13 cellular contexts compared by ENCODE assay signal in the genomic region with DNA sequence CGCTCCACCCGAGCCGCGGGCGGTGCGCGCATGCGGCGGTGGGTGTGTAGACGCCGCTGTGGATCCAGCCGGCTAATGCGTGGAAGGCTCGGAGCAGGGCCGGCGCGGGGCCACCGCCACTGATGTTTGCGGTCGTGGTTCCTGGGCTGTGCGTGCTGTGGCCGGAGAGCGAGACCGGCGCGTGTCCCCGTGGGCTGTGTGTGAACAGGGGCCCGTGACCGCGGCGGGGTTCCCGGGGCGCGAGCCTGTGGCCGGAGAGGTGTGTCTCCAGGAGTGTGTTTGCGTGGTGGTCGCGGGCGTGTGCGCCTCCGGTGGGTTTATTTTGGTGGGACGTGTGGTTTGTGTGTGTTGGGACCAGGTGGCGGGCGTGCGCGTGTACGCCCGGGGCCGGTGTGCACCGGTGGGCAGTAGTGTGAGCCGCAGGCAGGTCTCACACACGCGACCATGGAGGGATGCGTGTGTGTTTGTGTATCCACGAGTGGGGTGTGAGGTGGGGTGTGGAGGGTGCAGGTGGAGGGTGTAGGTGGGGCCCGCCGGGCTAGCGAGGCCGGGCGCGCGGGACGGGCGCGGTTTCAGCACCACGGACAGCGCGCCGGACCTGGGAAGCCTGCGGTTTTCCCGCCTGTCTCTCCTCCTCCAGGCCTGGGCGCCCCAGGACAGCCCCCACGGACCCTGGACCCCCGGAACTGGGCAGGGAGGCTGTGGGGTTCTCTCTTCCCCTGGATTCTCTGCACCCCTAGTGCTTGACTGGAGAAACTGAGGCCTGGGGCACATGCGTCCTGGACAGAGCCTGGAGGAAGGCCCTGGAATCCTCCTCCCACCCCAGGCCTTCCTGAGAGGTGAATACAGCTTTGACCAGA. TPM values are rescaled to one million over a fixed set of nuclear protein-coding genes. Genes with fewer than 3 reads are reported as not detected.
A peak's percentile ranks its signal among the peaks of the same experiment; 100 is the strongest.
DNase-seq lines count a peak whose midpoint lies in the region; ATAC-seq and TF ChIP-seq lines count a peak whose summit lies in the region.
"Had no signal": no experiment of that assay in that cellular context is flagged by ENCODE, and none has a peak within 500 bp of the region (broad histone marks: within the 10 kb centered on the region; RNA-seq: fewer than 3 reads in every experiment).

No MANE protein-coding gene starts in this region.

- H3K9me2 ChIP-seq in GM23338 (ENCODE audit: insufficient read depth), result no peaks in the 10 kb centered on the region

- H3K4me3 Mint-ChIP-seq in GM23338, result peak overlapping the region; percentile 54

- H3K79me2 ChIP-seq in GM23338 (replicated peaks; ENCODE audit: insufficient read depth) (no peaks in the 10 kb centered on the region), parathyroid adenoma (peaks cover 3% of the 10 kb centered on the region)

- H3K36me3 ChIP-seq in GM23338 (ENCODE audit: insufficient read depth), result no peaks in the 10 kb centered on the region
- H3K36me3 ChIP-seq in parathyroid adenoma (ENCODE audit: control insufficient read depth, insufficient read depth, low read length), result no peaks in the 10 kb centered on the region
- no peaks in the 10 kb centered on the region for H3K36me3 ChIP-seq in stomach
- H3K36me3 ChIP-seq in Peyer's patch, result no peaks in the 10 kb centered on the region

- H3K4me1 ChIP-seq in GM23338 (ENCODE audit: insufficient read depth), result peaks cover 5% of the 10 kb centered on the region; the same call in 1 of the 2 replicates
- H3K4me1 ChIP-seq in parathyroid adenoma, result peaks cover 11% of the 10 kb centered on the region
- H3K4me1 ChIP-seq in stomach, result peaks cover 13 to 35% (median 31%) of the 10 kb centered on the region in 4 donors
- peaks cover 0 to 23% (median 10%) of the 10 kb centered on the region in 4 donors for H3K4me1 ChIP-seq in Peyer's patch

- H3K27ac Mint-ChIP-seq in GM23338, result no peak overlapping the region

- TF ChIP-seq POLR2A in stomach (IDR thresholded peaks at IDR 0.05) (no peak), Peyer's patch (IDR thresholded peaks at IDR 0.05) (no peak)

- H4K20me1 ChIP-seq in GM23338 (replicated peaks; ENCODE audit: insufficient read depth), result peaks cover 4% of the 10 kb centered on the region; the same call in 1 of the 2 replicates

- H3K27me3 ChIP-seq in GM23338 (ENCODE audit: insufficient read depth) (peaks cover 31% of the 10 kb centered on the region), parathyroid adenoma (ENCODE audit: control insufficient read depth, insufficient read depth, low read length) (peaks cover 3% of the 10 kb centered on the region), stomach (peaks cover 33 to 92% (median 49%) of the 10 kb centered on the region in 3 donors), Peyer's patch (peaks cover 0 to 36% of the 10 kb centered on the region in 2 donors)
- H3K27me3 ChIP-seq: testis had no signal

- intact Hi-C loops in left cardiac atrium (cut with DNase I) (no loop called here), stomach (cut with DNase I; ENCODE audit: low total_unique reads) (no loop called here)

- H3K9me3 ChIP-seq in parathyroid adenoma (ENCODE audit: control insufficient read depth, low read length), result no peaks in the 10 kb centered on the region
- no peaks in the 10 kb centered on the region for H3K9me3 ChIP-seq in stomach
- H3K9me3 ChIP-seq in Peyer's patch, result no peaks in the 10 kb centered on the region
- H3K9me3 ChIP-seq: testis had no signal

- H3K36me3 Mint-ChIP-seq in GM23338 (ENCODE audit: low read depth), result no peaks in the 10 kb centered on the region

- no peaks in the 10 kb centered on the region for H3K9me3 Mint-ChIP-seq in GM23338

- H3K27ac ChIP-seq in GM23338 (ENCODE audit: low read depth), result no peak overlapping the region
- H3K27ac ChIP-seq in parathyroid adenoma, result no peak overlapping the region
- H3K27ac ChIP-seq in stomach, result no peak overlapping the region
- H3K27ac ChIP-seq in Peyer's patch, result no peak overlapping the region
- H3K27ac ChIP-seq: testis had no signal

- H2AFZ ChIP-seq in GM23338 (no peak overlapping the region), parathyroid adenoma (no peak overlapping the region)

- H3K4me2 ChIP-seq in GM23338, result peak overlapping the region; percentile 70
- H3K4me2 ChIP-seq in parathyroid adenoma (ENCODE audit: low read length), result peak overlapping the region; percentile 30

- ATAC-seq in GM23338 (peak; percentile 29), left cardiac atrium (peak; percentile 25 to 35), GM21576 (IDR thresholded peaks at IDR 0.05; ENCODE audit: unreplicated experiment) (no peak)

- H3K9ac ChIP-seq in parathyroid adenoma, result no peak overlapping the region

- WGBS in stomach, 5 donors, result 33 to 38% (median 36%) methylated on average over 16 to 75 of the region's 75 CpGs

- H3K4me3 ChIP-seq in GM23338 (peak overlapping the region; percentile 50; the same call in 1 of the 2 replicates), parathyroid adenoma (ENCODE audit: low read depth, low read length) (no peak overlapping the region), stomach (no peak overlapping the region), Peyer's patch (no peak overlapping the region)

- no peaks in the 10 kb centered on the region for H3K4me1 Mint-ChIP-seq in GM23338

- no peak for TF ChIP-seq CTCF in GM23338 (conservative IDR thresholded peaks at IDR 0.05; ENCODE audit: low read depth in 2 of 2)
- TF ChIP-seq CTCF in parathyroid adenoma (IDR thresholded peaks at IDR 0.05), result no peak
- no peak for TF ChIP-seq CTCF in stomach (IDR thresholded peaks at IDR 0.05)
- no peak for TF ChIP-seq CTCF in Peyer's patch (IDR thresholded peaks at IDR 0.05)

- no peak for TF ChIP-seq EP300 in stomach (IDR thresholded peaks at IDR 0.05)

- peaks cover 41% of the 10 kb centered on the region for H3K27me3 Mint-ChIP-seq in GM23338 (ENCODE audit: insufficient read depth, low read depth, poor library complexity)

- DNase-seq in GM23338 (ENCODE audit: low spot score), result peak; percentile 68
- peak; percentile 34 for DNase-seq in T1000 (lab: John Stamatoyannopoulos, UW)
- no peak for DNase-seq in left cardiac atrium
- no peak for DNase-seq in glomerular visceral epithelial cell (ENCODE audit: extremely low spot score)
- no peak for DNase-seq in stomach
- no peak for DNase-seq in Peyer's patch
- DNase-seq: activated CD8-positive, alpha-beta memory T cell treated with anti-CD3 and anti-CD28 coated beads, Interleukin-2, amount 50 U/mL, for 48 hours; effector CD4-positive, alpha-beta T cell; testis had no signal

- H3F3A ChIP-seq in GM23338 (replicated peaks; ENCODE audit: low read depth), result no peaks in the 10 kb centered on the region; the same call in 1 of the 2 replicates

TF ChIP-seq in GM23338, 12 proteins besides CTCF, POLR2A, EP300 and RAD21 (continues in another document):
- TF ChIP-seq ZNF331 (CRISPR knock-in tag; IDR thresholded peaks at IDR 0.05; ENCODE audit: low read depth), result no peak

RNA-seq across cellular contexts. Expression of gene HCN2, which starts 1.6 kb away (rescaled TPM):
- 2.9 and 3.7 TPM in 2 replicates for total RNA-seq in GM23338 (2014; rRNA removed; shearing (Covaris generic))
- polyA plus RNA-seq in GM23338 (2016; fragmentation: Nextera tagmentation; extraction: Ambion mirVana) (0.06 and 0.14 TPM in 2 replicates), stomach (under 1 TPM in 2 of 3 donors, not detected in 1; 0.10 to 0.15 TPM)
- total RNA-seq in left cardiac atrium (1 to 10 TPM; 4.3 to 10.0 TPM), stomach (under 1 TPM in 1 of 5 donors, not detected in 4; 0.18 TPM), Peyer's patch (not detected)

RNA-seq across cellular contexts. Expression of gene BSG, which starts 18.9 kb away (rescaled TPM):
- 891 and 973 TPM in 2 replicates for total RNA-seq in GM23338 (2014; rRNA removed; shearing (Covaris generic))
- polyA plus RNA-seq in GM23338 (2016; fragmentation: Nextera tagmentation; extraction: Ambion mirVana) (957 and 960 TPM in 2 replicates), stomach (100 to 1,000 TPM; 193 to 524 (median 393) TPM)
- total RNA-seq in left cardiac atrium (1,000 to 10,000 TPM in 1 of 2 donors, 100 to 1,000 TPM in 1; 847 to 1,152 TPM), stomach (1,000 to 10,000 TPM in 1 of 5 donors, 100 to 1,000 TPM in 4; 184 to 1,029 (median 269) TPM), Peyer's patch (100 to 1,000 TPM; 149 to 501 (median 469) TPM)

RNA-seq across cellular contexts. Expression of gene POLRMT, which starts 42.0 kb away (rescaled TPM):
- total RNA-seq in GM23338 (2014; rRNA removed; shearing (Covaris generic)), result 120 and 148 TPM in 2 replicates
- 98.0 and 125 TPM in 2 replicates for polyA plus RNA-seq in GM23338 (2016; fragmentation: Nextera tagmentation; extraction: Ambion mirVana)
- total RNA-seq in left cardiac atrium, result 10 to 100 TPM; 33.7 to 43.6 TPM
- 100 to 1,000 TPM in 1 of 5 donors, 10 to 100 TPM in 4; 18.5 to 196 (median 57.8) TPM for total RNA-seq in stomach
- 100 to 1,000 TPM in 1 of 3 donors, 10 to 100 TPM in 2; 73.5 to 103 (median 89.4) TPM for polyA plus RNA-seq in stomach
- total RNA-seq in Peyer's patch, result 100 to 1,000 TPM in 1 of 4 donors, 10 to 100 TPM in 3; 33.8 to 119 (median 70.5) TPM

RNA-seq across cellular contexts. Expression of gene GZMM, which starts 47.5 kb away (rescaled TPM):
- not detected in 2 replicates for total RNA-seq in GM23338 (2014; rRNA removed; shearing (Covaris generic))
- polyA plus RNA-seq in GM23338 (2016; fragmentation: Nextera tagmentation; extraction: Ambion mirVana), result 0.29 TPM in 1 of 2 replicates, not detected in the other
- total RNA-seq in left cardiac atrium, result 1 to 10 TPM in 1 of 2 donors, under 1 TPM in 1; 0.81 to 1.1 TPM
- 1 to 10 TPM in 1 of 5 donors, under 1 TPM in 1, not detected in 3; 0.55 to 5.4 TPM for total RNA-seq in stomach
- 1 to 10 TPM in 1 of 3 donors, under 1 TPM in 2; 0.37 to 6.6 (median 0.93) TPM for polyA plus RNA-seq in stomach
- total RNA-seq in Peyer's patch, result 1 to 10 TPM in 2 of 4 donors, not detected in 2; 2.8 to 4.0 TPM

RNA-seq across cellular contexts. Expression of gene FGF22, which starts 48.4 kb away (rescaled TPM):
- total RNA-seq in GM23338 (2014; rRNA removed; shearing (Covaris generic)), result 0.31 and 2.8 TPM in 2 replicates
- 1.0 and 1.1 TPM in 2 replicates for polyA plus RNA-seq in GM23338 (2016; fragmentation: Nextera tagmentation; extraction: Ambion mirVana)
- under 1 TPM in 1 of 2 donors, not detected in 1; 0.44 TPM for total RNA-seq in left cardiac atrium
- total RNA-seq in stomach, result under 1 TPM in 1 of 5 donors, not detected in 4; 0.45 TPM
- polyA plus RNA-seq in stomach, result under 1 TPM; 0.37 to 0.76 (median 0.48) TPM
- not detected for total RNA-seq in Peyer's patch
- total RNA-seq: G401, M059J had no signal

Comparison
In these comparisons a context has a peak if more than half of its experiments do, and no peak if none do; other contexts are left out.
1. DNase-seq: peak in GM23338 (single experiment) and T1000 (single experiment); none in left cardiac atrium (single experiment), glomerular visceral epithelial cell (single experiment), stomach (single experiment) and Peyer's patch (0 of 3).